22 cellular contexts compared by ENCODE assay signal in genomic region chr13:105008606-105009005, GRCh38.
"Had no signal": no experiment of that assay in that cellular context is flagged by ENCODE, and none has a peak within 500 bp of the region (broad histone marks: within the 10 kb centered on the region; RNA-seq: fewer than 3 reads in every experiment).

No MANE protein-coding gene starts in this region.

- ATAC-seq: activated T-cell treated with anti-CD3 and anti-CD28 coated beads, Interleukin-2, amount 50 U/mL, for 4 hours; activated T-helper 17 cell treated with anti-CD3 and anti-CD28 coated beads, Interleukin-2, amount 50 U/mL, for 72 hours; heart right ventricle; left ventricle myocardium superior; pancreas; sciatic nerve; stimulated activated effector memory CD8-positive, alpha-beta T cell treated with anti-CD3 and anti-CD28 coated beads, Interleukin-12 subunit alpha, Interleukin-12 subunit beta, amount 100 ng/mL, for 72 hours had no signal

- DNase-seq: activated CD4-positive, alpha-beta memory T cell treated with anti-CD3 and anti-CD28 coated beads, Interleukin-2, amount 10 ng/mL, durations not matched to agents 7 days and 5 days; activated CD4-positive, alpha-beta T cell treated with anti-CD3 and anti-CD28 coated beads for 1 hour; activated CD4-positive, alpha-beta T cell treated with anti-CD3 and anti-CD28 coated beads, Interleukin-2, amount 10 ng/mL, durations not matched to agents 7 days and 5 days; activated CD8-positive, alpha-beta memory T cell treated with anti-CD3 and anti-CD28 coated beads, Interleukin-2, amount 50 U/mL, for 48 hours; activated gamma-delta T cell treated with Interleukin-2 at 50 U/mL for 16 hours; activated naive CD4-positive, alpha-beta T cell treated with anti-CD3 and anti-CD28 coated beads, Interleukin-2, amount 50 U/mL, for 16 hours; activated T-cell treated with anti-CD3 and anti-CD28 coated beads, Interleukin-2, amount 50 U/mL, for 4 hours; central memory CD4-positive, alpha-beta T cell; effector CD4-positive, alpha-beta T cell; foreskin melanocyte; heart right ventricle; left ventricle myocardium superior; naive B cell; nephron progenitor cell; pancreas; retina; stimulated activated CD4-positive, alpha-beta T cell treated with anti-CD3 and anti-CD28 coated beads, Interleukin-12 subunit alpha, Interleukin-12 subunit beta, amount 100 ng/mL, for 4 hours; stimulated activated CD4-positive, alpha-beta T cell treated with anti-CD3 and anti-CD28 coated beads, Interleukin-4, amount 100 ng/mL, for 1 hour; uterus had no signal
